Comparison of ENCODE assay signal across 19 cellular contexts in genomic region chr1:152325111-152325510, GRCh38. TPM values are rescaled to one million over a fixed set of nuclear protein-coding genes. Genes with fewer than 3 reads are reported as not detected.
DNase-seq lines count a peak whose midpoint lies in the region; ATAC-seq, FAIRE-seq and TF ChIP-seq lines count a peak whose summit lies in the region.
"Had no signal": no experiment of that assay in that cellular context is flagged by ENCODE, and none has a peak within 500 bp of the region (broad histone marks: within the 10 kb centered on the region; RNA-seq: fewer than 3 reads in every experiment).

FLG (minus strand) TSS chr1:152325239; CDS start chr1:152315456, 9,783 bp downstream.

- no peak for TF ChIP-seq CTCF in BE2C (IDR thresholded peaks at IDR 0.05; ENCODE audit: low read depth, low read length)

- no peak within 1 kb of the TSS for H3K4me3 ChIP-seq in BE2C (ENCODE audit: low read depth, low read length)
- H3K4me3 ChIP-seq: SK-N-MC had no signal

- peak; percentile 27 for DNase-seq in HPDE6-E6E7 (ENCODE audit: extremely low spot score)
- peak; percentile 20 for DNase-seq in RCC 7860 (ENCODE audit: low spot score)
- peak; percentile 6 for DNase-seq in renal cortical epithelial cell (ENCODE audit: low read depth)
- DNase-seq in BE2C, result no peak
- DNase-seq in T1000 (lab: John Stamatoyannopoulos, UW), result no peak
- DNase-seq in NCI-H82 (lab: John Stamatoyannopoulos, UW), result no peak
- DNase-seq: DND-41, H9, KG1, NCI-H1436, NCI-H1930, NCI-H345, NCI-H524 treated with DMSO at 0.1 percent for 48 hours, T-cell had no signal

- no peak for FAIRE-seq in RCC 7860 (lab: Jason Lieb, UNC)
- FAIRE-seq: G401.6, HepG2 had no signal

- H3K4me1 ChIP-seq in BE2C, result no peaks in the 10 kb centered on the region

- ATAC-seq in esophagus mucosa, result peak; percentile 74
- ATAC-seq: HepG2, Right ventricle myocardium inferior, T-cell had no signal

- H3K36me3 ChIP-seq in BE2C, result no peaks in the 10 kb centered on the region

- H3K27me3 ChIP-seq in BE2C, result no peaks in the 10 kb centered on the region

- no peaks in the 10 kb centered on the region for H3K9me3 ChIP-seq in BE2C

RNA-seq across cellular contexts. Expression of gene FLG, which starts in this region (rescaled TPM):
- 0.40 TPM for total RNA-seq in esophagus mucosa
- 1.7 and 10.9 TPM in 2 replicates for total RNA-seq in renal cortical epithelial cell
- not detected for polyA plus RNA-seq in BE2C (2012; ENCODE audit: insufficient read depth, insufficient read length, low read depth)
- total RNA-seq: H9, HepG2, Right ventricle myocardium inferior, T-cell had no signal

Comparison
In these comparisons a context has a peak if more than half of its experiments do, and no peak if none do; other contexts are left out.
1. Peak in ATAC-seq in esophagus mucosa; RNA of the gene not detected or under 1 TPM.
2. DNase-seq: peak in HPDE6-E6E7 (single experiment), RCC 7860 (single experiment) and renal cortical epithelial cell (single experiment); none in BE2C (single experiment), T1000 (single experiment) and NCI-H82 (single experiment).